Comparison of ENCODE assay signal across 10 cellular contexts in the genomic region with DNA sequence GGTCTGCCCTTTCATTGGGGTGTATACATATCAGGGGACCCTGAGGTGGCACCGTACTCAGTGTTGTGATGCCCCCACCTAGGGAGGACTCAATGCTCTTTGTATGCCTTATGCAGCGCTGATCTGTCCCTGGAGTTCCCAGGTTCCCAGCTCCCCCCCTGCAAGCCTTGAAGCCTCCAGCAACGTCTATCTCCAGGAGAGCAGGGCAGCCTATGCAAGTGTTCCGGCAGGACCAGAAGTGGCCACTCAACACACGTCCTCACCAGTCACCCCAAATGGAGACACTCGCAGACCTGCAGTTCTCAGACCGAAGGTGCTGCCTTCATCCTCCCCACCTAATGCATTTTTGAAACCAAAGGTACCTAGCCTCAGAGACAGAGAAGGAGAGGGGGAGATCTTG. TPM values are rescaled to one million over a fixed set of nuclear protein-coding genes. Genes with fewer than 3 reads are reported as not detected.
"Had no signal": no experiment of that assay in that cellular context is flagged by ENCODE, and none has a peak within 500 bp of the region (broad histone marks: within the 10 kb centered on the region; RNA-seq: fewer than 3 reads in every experiment).

No MANE protein-coding gene starts in this region.

- DNase-seq: HFFc6, KBM-7 had no signal

- H3K4me3 ChIP-seq: GM23338, HAP-1 had no signal

- H3K4me3 Mint-ChIP-seq: GM23338, HFFc6, IgD-negative memory B cell had no signal

- H3K4me1 Mint-ChIP-seq: IgD-negative memory B cell had no signal

- H3K27ac ChIP-seq: HL-60, KMS-11 had no signal

- H3K36me3 ChIP-seq: HAP-1 had no signal

- ATAC-seq: GM23338, HCT116, HepG2 had no signal

- H3K9me3 Mint-ChIP-seq: GM23338, HFFc6, IgD-negative memory B cell had no signal

- H3K4me1 ChIP-seq: HAP-1 had no signal

- H3K9me3 ChIP-seq: HAP-1 had no signal

- H3K27ac Mint-ChIP-seq: GM23338, HFFc6, IgD-negative memory B cell had no signal

- H3K36me3 Mint-ChIP-seq: IgD-negative memory B cell had no signal

RNA-seq across cellular contexts. Expression of a gene that starts 25.2 kb away (rescaled TPM):
- total RNA-seq: HepG2, HFFc6, HT1080 had no signal
